Comparison of ENCODE assay signal across 25 cellular contexts in genomic region chr2:66899109-66899508, GRCh38.
"Had no signal": no experiment of that assay in that cellular context is flagged by ENCODE, and none has a peak within 500 bp of the region (broad histone marks: within the 10 kb centered on the region; RNA-seq: fewer than 3 reads in every experiment).

No MANE protein-coding gene starts in this region.

- H3K27ac ChIP-seq: esophagus squamous epithelium, gastrocnemius medialis, prostate gland, right atrium auricular region, skin epidermis, suprapubic skin had no signal

- H3K4me3 ChIP-seq: esophagus squamous epithelium, gastrocnemius medialis, lung, prostate gland, right atrium auricular region, skin epidermis, suprapubic skin, transverse colon, upper lobe of right lung had no signal

- H3K4me3 Mint-ChIP-seq: endodermal cell; memory B cell; naive B cell; natural killer cell treated with Interleukin-12 subunit alpha and Interleukin-12 subunit beta and Interleukin-15 and Interleukin-18, amount 100 ng/mL, for 72 hours; neural crest cell; stimulated activated naive CD8-positive, alpha-beta T cell treated with anti-CD3 and anti-CD28 coated beads, Interleukin-15, amount 100 ng/mL, for 72 hours had no signal

- ATAC-seq: gastrocnemius medialis; left lobe of liver; natural killer cell treated with Interleukin-12 subunit alpha and Interleukin-12 subunit beta and Interleukin-15 and Interleukin-18, amount 100 ng/mL, for 72 hours; stimulated activated naive CD8-positive, alpha-beta T cell treated with anti-CD3 and anti-CD28 coated beads, Interleukin-15, amount 100 ng/mL, for 72 hours; upper lobe of right lung had no signal

- FAIRE-seq: colon, kidney had no signal

- H3K36me3 ChIP-seq: esophagus squamous epithelium, gastrocnemius medialis, prostate gland, right atrium auricular region, suprapubic skin, transverse colon, upper lobe of right lung had no signal

- H3K9me3 ChIP-seq: esophagus squamous epithelium, gastrocnemius medialis, prostate gland, right atrium auricular region, suprapubic skin, transverse colon, upper lobe of right lung had no signal

- H3K27me3 ChIP-seq: esophagus squamous epithelium, gastrocnemius medialis, right atrium auricular region, suprapubic skin, transverse colon, upper lobe of right lung had no signal

- H3K27me3 Mint-ChIP-seq: memory B cell; naive B cell; natural killer cell treated with Interleukin-12 subunit alpha and Interleukin-12 subunit beta and Interleukin-15 and Interleukin-18, amount 100 ng/mL, for 72 hours; stimulated activated naive CD8-positive, alpha-beta T cell treated with anti-CD3 and anti-CD28 coated beads, Interleukin-15, amount 100 ng/mL, for 72 hours had no signal

- H3K4me1 ChIP-seq: gastrocnemius medialis, prostate gland, suprapubic skin, upper lobe of right lung had no signal

- DNase-seq: cerebellar nuclear complex; effector CD8-positive, alpha-beta T cell; endodermal cell; esophagus squamous epithelium; gastrocnemius medialis; head of caudate nucleus; kidney; naive B cell; stimulated activated CD4-positive, alpha-beta T cell treated with anti-CD3 and anti-CD28 coated beads, Interleukin-15, amount 100 ng/mL, for 24 hours; stimulated activated CD4-positive, alpha-beta T cell treated with anti-CD3 and anti-CD28 coated beads, Interleukin-4, amount 100 ng/mL, for 1 hour; stimulated activated CD8-positive, alpha-beta memory T cell treated with anti-CD3 and anti-CD28 coated beads, Interleukin-4, amount 100 ng/mL, for 48 hours; stimulated activated naive CD4-positive, alpha-beta T cell; stimulated activated naive CD8-positive, alpha-beta T cell treated with anti-CD3 and anti-CD28 coated beads, Interleukin-15, amount 100 ng/mL, for 72 hours; transverse colon; upper lobe of right lung had no signal

- H3K27ac Mint-ChIP-seq: endodermal cell; memory B cell; naive B cell; natural killer cell treated with Interleukin-12 subunit alpha and Interleukin-12 subunit beta and Interleukin-15 and Interleukin-18, amount 100 ng/mL, for 72 hours; stimulated activated naive CD8-positive, alpha-beta T cell treated with anti-CD3 and anti-CD28 coated beads, Interleukin-15, amount 100 ng/mL, for 72 hours had no signal

- H3K4me1 Mint-ChIP-seq: memory B cell; naive B cell; neural crest cell; stimulated activated naive CD8-positive, alpha-beta T cell treated with anti-CD3 and anti-CD28 coated beads, Interleukin-15, amount 100 ng/mL, for 72 hours had no signal

- H3K9me3 Mint-ChIP-seq: endodermal cell, neural crest cell had no signal

- H3K36me3 Mint-ChIP-seq: memory B cell; naive B cell; natural killer cell treated with Interleukin-12 subunit alpha and Interleukin-12 subunit beta and Interleukin-15 and Interleukin-18, amount 100 ng/mL, for 72 hours had no signal
